Comparison of ENCODE assay signal across 9 cellular contexts in the genomic region with DNA sequence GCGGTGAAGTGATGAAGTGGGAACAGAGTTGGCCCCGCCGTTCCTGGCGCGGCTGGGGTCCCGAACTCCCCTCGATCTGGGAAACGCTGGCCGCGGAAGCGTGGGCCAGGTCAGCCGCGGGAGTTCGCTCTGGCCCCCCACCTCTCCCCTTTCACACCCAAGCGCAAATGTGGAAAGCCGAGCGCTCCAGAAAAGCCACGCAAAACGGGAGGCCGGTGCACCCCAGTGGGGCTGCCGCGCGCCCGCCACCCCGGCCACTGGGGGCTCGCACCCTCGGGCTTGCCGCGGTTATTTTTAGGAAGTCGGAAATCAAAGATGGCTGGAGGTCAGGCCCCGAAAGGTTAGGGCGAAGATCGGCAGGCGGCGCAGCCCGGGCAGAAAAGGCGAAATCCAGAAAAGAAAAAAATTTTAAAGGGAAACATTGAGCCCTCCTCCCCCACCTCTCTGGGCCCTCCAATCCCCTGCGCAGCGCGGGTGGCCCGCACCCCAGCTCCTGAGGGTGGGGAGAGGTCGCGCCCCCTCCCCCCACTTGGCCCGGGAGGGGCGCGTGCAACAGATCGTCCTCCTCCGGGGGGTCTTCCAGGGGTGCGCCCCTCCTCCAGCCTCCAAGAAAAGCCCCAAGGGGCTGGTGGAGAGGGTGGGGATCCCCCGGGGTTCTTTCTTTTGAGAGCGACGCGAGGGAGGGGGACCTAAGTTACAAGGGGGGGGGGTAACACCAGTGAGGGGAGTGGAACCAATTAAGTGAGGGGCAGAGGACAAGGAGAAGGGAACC. TPM values are rescaled to one million over a fixed set of nuclear protein-coding genes. Genes with fewer than 3 reads are reported as not detected.
A peak's percentile ranks its signal among the peaks of the same experiment; 100 is the strongest.
DNase-seq lines count a peak whose midpoint lies in the region; ATAC-seq, FAIRE-seq and TF ChIP-seq lines count a peak whose summit lies in the region.
"Had no signal": no experiment of that assay in that cellular context is flagged by ENCODE, and none has a peak within 500 bp of the region (broad histone marks: within the 10 kb centered on the region; RNA-seq: fewer than 3 reads in every experiment).

No MANE protein-coding gene starts in this region.

- peak overlapping the region; percentile 79 for H3K4me3 Mint-ChIP-seq in Calu3 (ENCODE audit: low read depth, unreplicated experiment)
- H3K4me3 Mint-ChIP-seq in T-helper 17 cell, result no peak overlapping the region

- WGBS in esophagus muscularis mucosa, result under 1% methylated on average over 23 of the region's 53 CpGs
- 1 to 2% methylated on average over 52 to 53 of the region's 53 CpGs for WGBS in pancreas, 2 donors

- TF ChIP-seq CTCF in Calu3 (IDR thresholded peaks at IDR 0.05; ENCODE audit: unreplicated experiment), result peak; percentile 23
- no peak for TF ChIP-seq CTCF in esophagus muscularis mucosa (IDR thresholded peaks at IDR 0.05)
- no peak for TF ChIP-seq CTCF in pancreas (IDR thresholded peaks at IDR 0.05)

- H3K4me1 Mint-ChIP-seq in Calu3 (ENCODE audit: low read depth, unreplicated experiment) (peaks cover 33% of the 10 kb centered on the region), T-helper 17 cell (peaks cover 3% of the 10 kb centered on the region)

- peaks cover 30% of the 10 kb centered on the region for H3K27me3 Mint-ChIP-seq in Calu3 (ENCODE audit: unreplicated experiment)
- peaks cover 71% of the 10 kb centered on the region for H3K27me3 Mint-ChIP-seq in T-helper 17 cell

- H3K27ac Mint-ChIP-seq in Calu3 (ENCODE audit: unreplicated experiment) (peak overlapping the region; percentile 40), T-helper 17 cell (no peak overlapping the region)

- no peaks in the 10 kb centered on the region for H3K9me3 Mint-ChIP-seq in Calu3 (ENCODE audit: low read depth, unreplicated experiment)

- POLR2A ChIA-PET in HEK293T (lab: Yijun Ruan, JAX), result interaction anchor here (0.6 kb wide), 1 partner anchor 92 kb away, joined by 3 read pairs; no protein-coding TSS in a partner anchor

- H3K27ac ChIP-seq in esophagus muscularis mucosa (replicated peaks in 1 of 4), result no peak overlapping the region
- peak overlapping the region; percentile 35 to 75 (median 44) for H3K27ac ChIP-seq in pancreas

- H3K27me3 ChIP-seq in esophagus muscularis mucosa (peaks cover 0 to 53% (median 27%) of the 10 kb centered on the region in 4 donors), pancreas (no peaks in the 10 kb centered on the region)

- no peak for FAIRE-seq in pancreas (lab: Jason Lieb, UNC)

- TF ChIP-seq EP300 in esophagus muscularis mucosa (IDR thresholded peaks at IDR 0.05), result no peak

- DNase-seq in Calu3 (peak; percentile 38), NOMO-1 treated with DMSO at 0.1 percent for 48 hours (lab: John Stamatoyannopoulos, UW; ENCODE audit: unreplicated experiment) (peak; percentile 61), esophagus muscularis mucosa (ENCODE audit: extremely low spot score) (no peak), pancreas (peak in 3 of 6 donors; percentile 21 to 52 (median 25)), T-helper 17 cell (no peak), DMS153 treated with DMSO at 0.1 percent for 48 hours (lab: John Stamatoyannopoulos, UW; ENCODE audit: unreplicated experiment) (no peak), HEK293T (ENCODE audit: extremely low spot score) (no peak)

- H3K36me3 Mint-ChIP-seq in Calu3 (ENCODE audit: insufficient read depth, unreplicated experiment) (peaks cover 26% of the 10 kb centered on the region), T-helper 17 cell (ENCODE audit: low read depth) (peaks cover 5% of the 10 kb centered on the region)

- no peak for TF ChIP-seq POLR2A in esophagus muscularis mucosa (IDR thresholded peaks at IDR 0.05; ENCODE audit: low read depth)

- intact Hi-C loops in Calu3 (cut with micrococcal nuclease; ENCODE audit: unreplicated experiment) (loop anchor here (5.0 kb wide), 3 partner anchors 116 to 261 kb away; no protein-coding TSS in a partner anchor), esophagus muscularis mucosa (cut with DNase I) (no loop called here), pancreas (cut with DNase I) (no loop called here)

- no TSS peak for BruUV-seq in Calu3 (replicated peaks; lab: Mats Ljungman, UMichigan)

- ATAC-seq in pancreas (peak; percentile 14 to 42 (median 38)), T-helper 17 cell (no peak), GM21576 (IDR thresholded peaks at IDR 0.05; ENCODE audit: unreplicated experiment) (no peak)

- peaks cover 17 to 30% (median 26%) of the 10 kb centered on the region in 4 donors for H3K4me1 ChIP-seq in esophagus muscularis mucosa
- peaks cover 0 to 14% (median 0%) of the 10 kb centered on the region in 3 donors for H3K4me1 ChIP-seq in pancreas

- H3K9me3 ChIP-seq in esophagus muscularis mucosa (no peaks in the 10 kb centered on the region), pancreas (no peaks in the 10 kb centered on the region), T-helper 17 cell (ENCODE audit: control insufficient read depth, low read length, poor library complexity, severe bottlenecking) (no peaks in the 10 kb centered on the region)
- H3K9me3 ChIP-seq: HAP-1 had no signal

- H3K36me3 ChIP-seq in esophagus muscularis mucosa (no peaks in the 10 kb centered on the region), pancreas (no peaks in the 10 kb centered on the region)
- H3K36me3 ChIP-seq: HAP-1 had no signal

- CTCF ChIA-PET in Calu3 (lab: Charles Lee) (interaction anchor here (0.7 kb wide), 1 partner anchor 1281 kb away, joined by 3 read pairs; no protein-coding TSS in a partner anchor), HEK293T (lab: Yijun Ruan, JAX) (no interaction called here)

- peak overlapping the region; percentile 40 to 56 (median 44) for H3K4me3 ChIP-seq in esophagus muscularis mucosa
- peak overlapping the region; percentile 8 to 53 (median 38) for H3K4me3 ChIP-seq in pancreas
- H3K4me3 ChIP-seq: HAP-1 had no signal

TF ChIP-seq in HEK293T, 16 proteins besides CTCF, POLR2A, EP300 and RAD21:
- no peak for TF ChIP-seq BHLHE40 (IDR thresholded peaks at IDR 0.05; ENCODE audit: borderline replicate concordance)
- TF ChIP-seq ARNT (IDR thresholded peaks at IDR 0.05), result no peak
- TF ChIP-seq L3MBTL2 (conservative IDR thresholded peaks at IDR 0.05), result no peak
- TF ChIP-seq FOXA1 (IDR thresholded peaks at IDR 0.05), result no peak
- TF ChIP-seq ZNF384 (IDR thresholded peaks at IDR 0.05), result no peak
- no peak for TF ChIP-seq SP1 (IDR thresholded peaks at IDR 0.05)
- TF ChIP-seq CTBP1 (IDR thresholded peaks at IDR 0.05; ENCODE audit: borderline replicate concordance), result no peak

RNA-seq across cellular contexts. Expression of gene SALL4, which starts 0.9 kb away (rescaled TPM):
- 7.6 and 9.5 TPM in 2 replicates for total RNA-seq in Calu3 (2022)
- total RNA-seq in esophagus muscularis mucosa, result not detected
- 1 to 10 TPM; 1.1 to 2.4 (median 1.7) TPM for total RNA-seq in pancreas
- polyA plus RNA-seq in pancreas, result 1 to 10 TPM; 2.8 to 3.0 TPM
- total RNA-seq in T-helper 17 cell, result under 1 TPM; 0.16 to 0.32 TPM

RNA-seq across cellular contexts. Expression of gene ATP9A, which starts 33.2 kb away (rescaled TPM):
- total RNA-seq in Calu3 (2022), result 90.3 and 98.5 TPM in 2 replicates
- total RNA-seq in esophagus muscularis mucosa, result 10 to 100 TPM; 44.4 to 70.9 (median 56.0) TPM
- 10 to 100 TPM; 17.0 to 41.0 (median 21.4) TPM for total RNA-seq in pancreas
- 10 to 100 TPM in 1 of 2 donors, 1 to 10 TPM in 1; 5.8 to 15.5 TPM for polyA plus RNA-seq in pancreas
- total RNA-seq in T-helper 17 cell, result 1 to 10 TPM in 1 of 2 donors, under 1 TPM in 1; 0.15 to 4.2 TPM

Comparison
In these comparisons a context has a peak if more than half of its experiments do, and no peak if none do; other contexts are left out.
1. DNase-seq: peak in Calu3 (single experiment) and NOMO-1 treated with DMSO at 0.1 percent for 48 hours (single experiment); none in esophagus muscularis mucosa (single experiment), T-helper 17 cell (0 of 3), DMS153 treated with DMSO at 0.1 percent for 48 hours (single experiment) and HEK293T (single experiment).
2. H3K27ac ChIP-seq: peak in pancreas (4 of 4); none in esophagus muscularis mucosa (0 of 4).
3. ATAC-seq: peak in pancreas (4 of 4); none in T-helper 17 cell (single experiment) and GM21576 (single experiment).